ENCODE assay signal across 16 cellular contexts in the genomic region with DNA sequence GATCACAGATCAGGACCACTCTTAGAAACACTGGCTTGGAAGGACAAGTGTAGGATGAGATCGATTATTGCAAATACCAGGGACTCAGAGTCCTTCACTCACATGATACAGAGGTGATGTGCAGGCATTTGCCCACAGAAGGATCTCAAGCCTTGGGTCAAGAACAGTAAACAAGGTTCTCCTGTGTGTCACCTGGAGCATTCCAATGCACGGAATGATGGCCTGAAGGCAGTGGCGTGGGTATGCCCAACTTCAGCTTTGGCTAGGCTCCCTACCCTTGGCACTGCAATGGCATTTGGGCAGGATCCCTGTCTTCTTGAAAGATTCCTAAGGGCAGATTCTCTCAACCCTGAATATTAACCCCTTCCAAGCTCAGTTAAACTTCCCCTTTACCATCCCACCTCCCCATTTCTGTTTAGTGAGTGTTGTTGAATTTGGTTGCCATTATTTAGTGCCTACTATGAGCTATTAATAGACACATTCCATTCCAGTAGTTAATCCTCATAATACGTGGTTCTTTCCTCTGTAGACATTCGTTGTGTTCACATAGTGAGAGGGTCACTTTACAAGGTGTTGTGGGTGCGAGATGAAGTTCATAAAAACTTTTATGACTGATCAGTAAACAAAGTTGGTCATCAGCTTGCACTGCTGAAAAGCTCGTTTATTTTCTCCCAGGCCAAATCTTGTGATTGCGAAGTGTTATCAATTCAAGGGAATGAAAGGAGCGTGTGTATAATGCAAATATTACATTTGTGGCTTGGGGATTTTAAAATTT. TPM values are rescaled to one million over a fixed set of nuclear protein-coding genes. Genes with fewer than 3 reads are reported as not detected.
A peak's percentile ranks its signal among the peaks of the same experiment; 100 is the strongest.
DNase-seq lines count a peak whose midpoint lies in the region; ATAC-seq and TF ChIP-seq lines count a peak whose summit lies in the region.
"Had no signal": no experiment of that assay in that cellular context is flagged by ENCODE, and none has a peak within 500 bp of the region (broad histone marks: within the 10 kb centered on the region; RNA-seq: fewer than 3 reads in every experiment).

No MANE protein-coding gene starts in this region.

- no peak overlapping the region for H3K4me3 ChIP-seq in breast epithelium

- no peaks in the 10 kb centered on the region for H3K9me3 ChIP-seq in breast epithelium
- H3K9me3 ChIP-seq: transverse colon had no signal

- H3K4me3 Mint-ChIP-seq in MCF 10A (ENCODE audit: unreplicated experiment) = peak overlapping the region; percentile 94
- H3K4me3 Mint-ChIP-seq in activated CD8-positive, alpha-beta T cell treated with anti-CD3 and anti-CD28 coated beads for 36 hours = peak overlapping the region; percentile 90
- peak overlapping the region; percentile 94 for H3K4me3 Mint-ChIP-seq in mesothelial cell of epicardium

- ATAC-seq in activated CD8-positive, alpha-beta T cell treated with anti-CD3 and anti-CD28 coated beads for 36 hours = no peak
- ATAC-seq in HG03139 (IDR thresholded peaks at IDR 0.05; ENCODE audit: unreplicated experiment) = no peak

- H3K27me3 Mint-ChIP-seq in MCF 10A (ENCODE audit: insufficient read depth, unreplicated experiment) (peaks cover 51% of the 10 kb centered on the region), mesothelial cell of epicardium (ENCODE audit: low read depth) (peaks cover 50% of the 10 kb centered on the region)
- no peaks in the 10 kb centered on the region for H3K27me3 Mint-ChIP-seq in activated CD8-positive, alpha-beta T cell treated with anti-CD3 and anti-CD28 coated beads for 36 hours

- no TSS peak for BruUV-seq in MCF 10A (replicated peaks; lab: Mats Ljungman, UMichigan)

- no peaks in the 10 kb centered on the region for H3K4me1 ChIP-seq in breast epithelium

- TF ChIP-seq POLR2A in breast epithelium (IDR thresholded peaks at IDR 0.05) = no peak

- H3K36me3 Mint-ChIP-seq in MCF 10A (ENCODE audit: insufficient read depth, unreplicated experiment) (peaks cover 4% of the 10 kb centered on the region), mesothelial cell of epicardium (no peaks in the 10 kb centered on the region)
- H3K36me3 Mint-ChIP-seq in activated CD8-positive, alpha-beta T cell treated with anti-CD3 and anti-CD28 coated beads for 36 hours (ENCODE audit: low read depth) = no peaks in the 10 kb centered on the region

- intact Hi-C loops in MCF 10A (cut with micrococcal nuclease) (loop anchor here (5.0 kb wide), 2 partner anchors 84 to 234 kb away; no protein-coding TSS in a partner anchor), breast epithelium (cut with DNase I; ENCODE audit: low total_unique reads) (no loop called here)
- intact Hi-C loops in activated CD8-positive, alpha-beta T cell treated with anti-CD3 and anti-CD28 coated beads for 36 hours (cut with micrococcal nuclease) = loop anchor here (5.0 kb wide), 1 partner anchor 81 kb away; no protein-coding TSS in a partner anchor

- DNase-seq in MCF 10A (ENCODE audit: unreplicated experiment) (no peak), breast epithelium (ENCODE audit: low spot score in 2 of 2) (no peak), mesothelial cell of epicardium (ENCODE audit: low spot score in 2 of 2, unreplicated experiment in 2 of 2) (no peak), NCI-H1694 treated with DMSO at 0.1 percent for 48 hours (lab: John Stamatoyannopoulos, UW) (no peak), dermis blood vessel endothelial cell (no peak), mucosa of gallbladder (ENCODE audit: low spot score) (no peak)
- DNase-seq in activated CD8-positive, alpha-beta T cell treated with anti-CD3 and anti-CD28 coated beads for 36 hours = no peak
- DNase-seq: activated CD4-positive, CD25-positive, alpha-beta regulatory T cell treated with anti-CD3 and anti-CD28 coated beads, Interleukin-2, amount 50 U/mL, for 72 hours; naive thymus-derived CD8-positive, alpha-beta T cell; NCI-H2107; NCI-H69; stimulated activated CD4-positive, alpha-beta T cell treated with anti-CD3 and anti-CD28 coated beads, Interleukin-2, amount 100 ng/mL, for 48 hours; transverse colon had no signal

- peaks cover 24% of the 10 kb centered on the region for H3K4me1 Mint-ChIP-seq in MCF 10A (ENCODE audit: insufficient read depth, unreplicated experiment)
- peaks cover 15% of the 10 kb centered on the region for H3K4me1 Mint-ChIP-seq in activated CD8-positive, alpha-beta T cell treated with anti-CD3 and anti-CD28 coated beads for 36 hours (ENCODE audit: low read depth)
- peaks cover 12% of the 10 kb centered on the region for H3K4me1 Mint-ChIP-seq in mesothelial cell of epicardium

- H3K27ac ChIP-seq in breast epithelium = no peak overlapping the region

- POLR2A ChIA-PET in MCF 10A (lab: Yijun Ruan, JAX) = interaction anchor here (0.9 to 3.5 kb wide), 9 partner anchors 8 to 262 kb away, joined by 3 to 26 read pairs (median 10); a partner anchor contains a TSS
- POLR2A ChIA-PET in activated CD8-positive, alpha-beta T cell treated with anti-CD3 and anti-CD28 coated beads for 36 hours (lab: Charles Lee) = interaction anchor here (0.6 to 0.7 kb wide), 2 partner anchors 10 to 175 kb away, joined by 3 read pairs; no protein-coding TSS in a partner anchor

- H3K36me3 ChIP-seq in breast epithelium = no peaks in the 10 kb centered on the region
- H3K36me3 ChIP-seq: transverse colon had no signal

- H3K27me3 ChIP-seq in breast epithelium = peaks cover 0 to 4% of the 10 kb centered on the region in 2 donors

- TF ChIP-seq CTCF in MCF 10A (IDR thresholded peaks at IDR 0.05; ENCODE audit: unreplicated experiment) (no peak), breast epithelium (IDR thresholded peaks at IDR 0.05) (no peak), mesothelial cell of epicardium (IDR thresholded peaks at IDR 0.05; ENCODE audit: unreplicated experiment) (no peak)
- no peak for TF ChIP-seq CTCF in activated CD8-positive, alpha-beta T cell treated with anti-CD3 and anti-CD28 coated beads for 36 hours (IDR thresholded peaks at IDR 0.05)

- H3K9me3 Mint-ChIP-seq in MCF 10A (ENCODE audit: unreplicated experiment) = no peaks in the 10 kb centered on the region
- H3K9me3 Mint-ChIP-seq in activated CD8-positive, alpha-beta T cell treated with anti-CD3 and anti-CD28 coated beads for 36 hours = no peaks in the 10 kb centered on the region
- no peaks in the 10 kb centered on the region for H3K9me3 Mint-ChIP-seq in mesothelial cell of epicardium
- H3K9me3 Mint-ChIP-seq: naive thymus-derived CD8-positive, alpha-beta T cell had no signal

- CTCF ChIA-PET in MCF 10A (lab: Yijun Ruan, JAX) = interaction anchor here (0.6 to 1.1 kb wide), 4 partner anchors 9 to 548 kb away, joined by 3 to 5 read pairs (median 4); no protein-coding TSS in a partner anchor
- CTCF ChIA-PET in activated CD8-positive, alpha-beta T cell treated with anti-CD3 and anti-CD28 coated beads for 36 hours (lab: Charles Lee) = interaction anchor here (0.9 to 2.0 kb wide), 6 partner anchors 8 to 236 kb away, joined by 3 to 11 read pairs (median 4); no protein-coding TSS in a partner anchor

- H3K27ac Mint-ChIP-seq in MCF 10A (ENCODE audit: low read depth, unreplicated experiment) (no peak overlapping the region), mesothelial cell of epicardium (no peak overlapping the region)
- no peak overlapping the region for H3K27ac Mint-ChIP-seq in activated CD8-positive, alpha-beta T cell treated with anti-CD3 and anti-CD28 coated beads for 36 hours

RNA-seq across cellular contexts. Expression of a gene that starts 1.1 kb away (rescaled TPM):
- total RNA-seq in MCF 10A (2022) = 30.5 and 39.5 TPM in 2 replicates
- 10 to 100 TPM; 17.0 to 39.2 (median 22.1) TPM for total RNA-seq in breast epithelium
- 1 to 10 TPM; 4.7 TPM for total RNA-seq in activated CD8-positive, alpha-beta T cell treated with anti-CD3 and anti-CD28 coated beads for 36 hours
- 21.7 to 26.3 TPM (median 22.5 TPM) in 3 replicates for total RNA-seq in mesothelial cell of epicardium
- 11.9 and 16.8 TPM in 2 replicates for total RNA-seq in dermis blood vessel endothelial cell
- total RNA-seq in mucosa of gallbladder = 25.4 TPM

RNA-seq across cellular contexts. Expression of a gene that starts 43.3 kb away (rescaled TPM):
- total RNA-seq in MCF 10A (2022) = not detected in 2 replicates
- total RNA-seq in breast epithelium = not detected
- total RNA-seq in activated CD8-positive, alpha-beta T cell treated with anti-CD3 and anti-CD28 coated beads for 36 hours = under 1 TPM; 0.20 TPM
- not detected in 3 replicates for total RNA-seq in mesothelial cell of epicardium
- total RNA-seq in dermis blood vessel endothelial cell = not detected in 2 replicates
- 0.23 TPM for total RNA-seq in mucosa of gallbladder
- total RNA-seq: HT1080, RPMI7951 had no signal

RNA-seq across cellular contexts. Expression of a gene that starts 46.7 kb away (rescaled TPM):
- total RNA-seq in MCF 10A (2022) (not detected in 2 replicates), breast epithelium (1 to 10 TPM in 1 of 3 donors, under 1 TPM in 2; 0.16 to 1.2 (median 0.33) TPM), mesothelial cell of epicardium (0.27 TPM in 1 of 3 replicates, not detected in the others), dermis blood vessel endothelial cell (not detected in 2 replicates), mucosa of gallbladder (55.4 TPM)
- not detected for total RNA-seq in activated CD8-positive, alpha-beta T cell treated with anti-CD3 and anti-CD28 coated beads for 36 hours
- total RNA-seq: HT1080, RPMI7951 had no signal

Comparison
In these comparisons a context has a peak if more than half of its experiments do, and no peak if none do; other contexts are left out.
1. RNA of a gene that starts 46.7 kb away (total RNA-seq): 55.4 TPM in mucosa of gallbladder (single experiment); 0.16 to 1.2 TPM in breast epithelium, 0.27 TPM in mesothelial cell of epicardium, not detected in MCF 10A, not detected in activated CD8-positive, alpha-beta T cell treated with anti-CD3 and anti-CD28 coated beads for 36 hours and not detected in dermis blood vessel endothelial cell; every median in the first group is over 10 times any median in the second.
2. Peak in every context shown above with its lines, with median percentiles within 50 percentile points of each other: H3K4me3 Mint-ChIP-seq.